13 cellular contexts compared by ENCODE assay signal in genomic region chr14:99838555-99839193, GRCh38. TPM values are rescaled to one million over a fixed set of nuclear protein-coding genes. Genes with fewer than 3 reads are reported as not detected.
DNase-seq lines count a peak whose midpoint lies in the region; ATAC-seq lines count a peak whose summit lies in the region.
"Had no signal": no experiment of that assay in that cellular context is flagged by ENCODE, and none has a peak within 500 bp of the region (broad histone marks: within the 10 kb centered on the region; RNA-seq: fewer than 3 reads in every experiment).

No MANE protein-coding gene starts in this region.

- H2BK12ac ChIP-seq in mesenchymal stem cell (ENCODE audit: low read length in 2 of 2), result no peak overlapping the region

- intact Hi-C loops in head of caudate nucleus (cut with DNase I), result no loop called here

- H3K9ac ChIP-seq in mesenchymal stem cell (ENCODE audit: low read length), result no peak overlapping the region

- H3K4me2 ChIP-seq in mesenchymal stem cell (ENCODE audit: low read length, poor library complexity, severe bottlenecking), result peak overlapping the region; percentile 52

- H3K36me3 ChIP-seq in ectodermal cell (ENCODE audit: control insufficient read depth, insufficient read depth, low read length) (no peaks in the 10 kb centered on the region), mesenchymal stem cell (ENCODE audit: control insufficient read depth in 1 of 2, insufficient read depth in 2 of 2, low read depth in 1 of 2, low read length in 2 of 2) (no peaks in the 10 kb centered on the region)

- H3K79me1 ChIP-seq in mesenchymal stem cell (replicated peaks; ENCODE audit: low read length, poor library complexity, severe bottlenecking), result peaks cover 12% of the 10 kb centered on the region

- H3K4me1 ChIP-seq in ectodermal cell (ENCODE audit: control insufficient read depth, insufficient read depth, low read length), result peaks cover 39% of the 10 kb centered on the region
- H3K4me1 ChIP-seq in mesenchymal stem cell (ENCODE audit: control insufficient read depth, insufficient read depth, low read depth, low read length), result peaks cover 5% of the 10 kb centered on the region

- H3K27ac ChIP-seq in ectodermal cell (ENCODE audit: insufficient read depth, low read depth, low read length, poor library complexity, severe bottlenecking) (peak overlapping the region; percentile 65), mesenchymal stem cell (ENCODE audit: low read length, poor library complexity, severe bottlenecking) (no peak overlapping the region)

- H2BK120ac ChIP-seq in mesenchymal stem cell (ENCODE audit: low read depth, low read length), result no peak overlapping the region

- H3K14ac ChIP-seq in mesenchymal stem cell (ENCODE audit: low read length in 2 of 2), result no peak overlapping the region

- no peak overlapping the region for H2AFZ ChIP-seq in mesenchymal stem cell (ENCODE audit: low read depth, low read length)

- H4K91ac ChIP-seq in mesenchymal stem cell (ENCODE audit: low read length), result no peak overlapping the region

- H2BK5ac ChIP-seq in mesenchymal stem cell (ENCODE audit: low read depth, low read length, poor library complexity, severe bottlenecking), result no peak overlapping the region

- no peaks in the 10 kb centered on the region for H3K27me3 ChIP-seq in ectodermal cell (ENCODE audit: control insufficient read depth, insufficient read depth, low read length, poor library complexity, severe bottlenecking)
- no peaks in the 10 kb centered on the region for H3K27me3 ChIP-seq in mesenchymal stem cell (ENCODE audit: control insufficient read depth in 1 of 2, insufficient read depth in 1 of 2, low read length in 2 of 2)

- H2AK5ac ChIP-seq in mesenchymal stem cell (ENCODE audit: low read length, severe bottlenecking), result no peak overlapping the region

- no peak overlapping the region for H3K18ac ChIP-seq in mesenchymal stem cell (ENCODE audit: low read depth in 1 of 2, low read length in 2 of 2)

- no peak overlapping the region for H2BK15ac ChIP-seq in mesenchymal stem cell (ENCODE audit: low read depth, poor library complexity, severe bottlenecking)

- no peak overlapping the region for H4K8ac ChIP-seq in mesenchymal stem cell (ENCODE audit: low read length)

- no peak overlapping the region for H3K4me3 ChIP-seq in ectodermal cell (ENCODE audit: insufficient read depth, low read depth, low read length)
- no peak overlapping the region for H3K4me3 ChIP-seq in mesenchymal stem cell (ENCODE audit: insufficient read depth in 1 of 2, low read depth in 1 of 2, low read length in 2 of 2)

- 35 to 37% methylated on average over 15 to 16 of the region's 16 CpGs for WGBS in ectodermal cell, 2 experiments
- 37% methylated on average over 16 of the region's 16 CpGs for WGBS in mesenchymal stem cell

- H3K23ac ChIP-seq in mesenchymal stem cell (ENCODE audit: low read length in 2 of 2), result no peak overlapping the region

- DNase-seq in EL, result peak; percentile 40
- DNase-seq in NCI-H128 (lab: John Stamatoyannopoulos, UW; ENCODE audit: unreplicated experiment), result peak; percentile 29
- DNase-seq in mesenchymal stem cell, result peak; percentile 36
- DNase-seq in NCI-H2107 treated with DMSO at 0.1 percent for 48 hours (lab: John Stamatoyannopoulos, UW; ENCODE audit: unreplicated experiment), result no peak
- DNase-seq in head of caudate nucleus, result no peak
- no peak for DNase-seq in activated CD8-positive, alpha-beta memory T cell treated with anti-CD3 and anti-CD28 coated beads, Interleukin-2, amount 50 U/mL, for 4 hours
- DNase-seq: central memory CD4-positive, alpha-beta T cell; DND-41; naive thymus-derived CD8-positive, alpha-beta T cell; NCI-H2081; stimulated activated naive CD8-positive, alpha-beta T cell treated with anti-CD3 and anti-CD28 coated beads, Interleukin-15, amount 100 ng/mL, for 72 hours had no signal

- H3K9me3 ChIP-seq in ectodermal cell (ENCODE audit: control insufficient read depth, low read length), result no peaks in the 10 kb centered on the region
- H3K9me3 ChIP-seq in mesenchymal stem cell (ENCODE audit: control insufficient read depth, low read length), result no peaks in the 10 kb centered on the region

- no peak overlapping the region for H3K4ac ChIP-seq in mesenchymal stem cell (ENCODE audit: low read depth in 1 of 2, low read length in 2 of 2)

- no peak for ATAC-seq in HG03432 (IDR thresholded peaks at IDR 0.05; ENCODE audit: unreplicated experiment)
- ATAC-seq: naive thymus-derived CD8-positive, alpha-beta T cell; stimulated activated naive CD8-positive, alpha-beta T cell treated with anti-CD3 and anti-CD28 coated beads, Interleukin-15, amount 100 ng/mL, for 72 hours had no signal

RNA-seq across cellular contexts. Expression of gene EML1, which starts 45.5 kb away (rescaled TPM):
- polyA plus RNA-seq in ectodermal cell (2013, experiment 1 of 4), result 64.1 TPM
- 60.6 TPM for polyA plus RNA-seq in ectodermal cell (2013, experiment 2 of 4)
- 46.1 TPM for polyA plus RNA-seq in ectodermal cell (2013, experiment 3 of 4)
- 50.6 TPM for polyA plus RNA-seq in ectodermal cell (2013, experiment 4 of 4)
- polyA plus RNA-seq in mesenchymal stem cell (2013, experiment 1 of 2), result 5.9 TPM
- 5.2 TPM for polyA plus RNA-seq in mesenchymal stem cell (2013, experiment 2 of 2)
- polyA plus RNA-seq: naive thymus-derived CD8-positive, alpha-beta T cell had no signal

Comparison
In these comparisons a context has a peak if more than half of its experiments do, and no peak if none do; other contexts are left out.
1. DNase-seq: peak in EL (single experiment), NCI-H128 (single experiment) and mesenchymal stem cell (single experiment); none in NCI-H2107 treated with DMSO at 0.1 percent for 48 hours (single experiment), head of caudate nucleus (0 of 42) and activated CD8-positive, alpha-beta memory T cell treated with anti-CD3 and anti-CD28 coated beads, Interleukin-2, amount 50 U/mL, for 4 hours (single experiment).